9 cellular contexts compared by ENCODE assay signal in genomic region chr19:53131732-53132131, GRCh38. TPM values are rescaled to one million over a fixed set of nuclear protein-coding genes. Genes with fewer than 3 reads are reported as not detected.
DNase-seq lines count a peak whose midpoint lies in the region; ATAC-seq and TF ChIP-seq lines count a peak whose summit lies in the region.
"Had no signal": no experiment of that assay in that cellular context is flagged by ENCODE, and none has a peak within 500 bp of the region (broad histone marks: within the 10 kb centered on the region; RNA-seq: fewer than 3 reads in every experiment).

No MANE protein-coding gene starts in this region.

- H3K9me3 ChIP-seq in mucosa of descending colon (peaks cover 18% of the 10 kb centered on the region), tibial nerve (peaks cover 0 to 26% (median 7%) of the 10 kb centered on the region in 4 donors)

- no peak for TF ChIP-seq CTCF in chondrocyte (IDR thresholded peaks at IDR 0.05)
- no peak for TF ChIP-seq CTCF in mucosa of descending colon (IDR thresholded peaks at IDR 0.05)
- TF ChIP-seq CTCF in tibial nerve (IDR thresholded peaks at IDR 0.05): no peak

- H3K4me1 Mint-ChIP-seq in activated T-cell treated with anti-CD3 and anti-CD28 coated beads, Interleukin-2, amount 50 U/mL, for 72 hours (ENCODE audit: low read depth): peaks cover 24% of the 10 kb centered on the region
- H3K4me1 Mint-ChIP-seq in chondrocyte (ENCODE audit: low read depth): peaks cover 22% of the 10 kb centered on the region

- DNase-seq in activated T-cell treated with anti-CD3 and anti-CD28 coated beads, Interleukin-2, amount 50 U/mL, for 72 hours: no peak
- DNase-seq in activated T-cell treated with anti-CD3 and anti-CD28 coated beads for 4 hours (no peak), chondrocyte (ENCODE audit: low spot score) (no peak), mucosa of descending colon (no peak), tibial nerve (ENCODE audit: low spot score in 2 of 2) (no peak), NCI-H2029 treated with DMSO at 0.1 percent for 48 hours (lab: John Stamatoyannopoulos, UW) (no peak), DMS53 (lab: John Stamatoyannopoulos, UW) (no peak)
- DNase-seq: foreskin melanocyte had no signal

- 30 to 33% methylated on average over 6 of the region's 6 CpGs for whole genome bisulfite sequencing in tibial nerve, 2 donors

- TF ChIP-seq POLR2A in tibial nerve (IDR thresholded peaks at IDR 0.05): no peak

- H3K36me3 ChIP-seq in mucosa of descending colon (ENCODE audit: low read depth): no peaks in the 10 kb centered on the region
- H3K36me3 ChIP-seq in tibial nerve: no peaks in the 10 kb centered on the region

- no peak overlapping the region for H3K27ac Mint-ChIP-seq in activated T-cell treated with anti-CD3 and anti-CD28 coated beads, Interleukin-2, amount 50 U/mL, for 72 hours
- peak overlapping the region; percentile 13 for H3K27ac Mint-ChIP-seq in chondrocyte (ENCODE audit: unreplicated experiment)

- no peaks in the 10 kb centered on the region for H3K27me3 ChIP-seq in tibial nerve

- H3K4me1 ChIP-seq in mucosa of descending colon (ENCODE audit: low read depth) (peaks cover 6% of the 10 kb centered on the region), tibial nerve (peaks cover 0 to 15% (median 0%) of the 10 kb centered on the region in 4 donors)

- H3K9me3 Mint-ChIP-seq in activated T-cell treated with anti-CD3 and anti-CD28 coated beads, Interleukin-2, amount 50 U/mL, for 72 hours: peaks cover 17 to 19% of the 10 kb centered on the region in 2 donors
- H3K9me3 Mint-ChIP-seq in chondrocyte (ENCODE audit: low read depth): peaks cover 15% of the 10 kb centered on the region

- no peak for ATAC-seq in activated T-cell treated with anti-CD3 and anti-CD28 coated beads, Interleukin-2, amount 50 U/mL, for 72 hours (replicated peaks in 1 of 2)
- peak; percentile 14 for ATAC-seq in mucosa of descending colon
- no peak for ATAC-seq in GM18519 (IDR thresholded peaks at IDR 0.05; ENCODE audit: low FRiP score, unreplicated experiment)

- peaks cover 23 to 34% of the 10 kb centered on the region in 2 donors for H3K36me3 Mint-ChIP-seq in activated T-cell treated with anti-CD3 and anti-CD28 coated beads, Interleukin-2, amount 50 U/mL, for 72 hours (ENCODE audit: insufficient read depth in 2 of 2)
- peaks cover 6% of the 10 kb centered on the region for H3K36me3 Mint-ChIP-seq in chondrocyte (ENCODE audit: low read depth)

- no peak overlapping the region for H3K4me3 ChIP-seq in mucosa of descending colon
- H3K4me3 ChIP-seq in tibial nerve: peak overlapping the region in 3 of 4 donors; percentile 54 to 62 (median 61)

- H3K4me3 Mint-ChIP-seq in activated T-cell treated with anti-CD3 and anti-CD28 coated beads, Interleukin-2, amount 50 U/mL, for 72 hours: peak overlapping the region; percentile 48 to 78
- peak overlapping the region; percentile 80 for H3K4me3 Mint-ChIP-seq in chondrocyte (ENCODE audit: unreplicated experiment)

- TF ChIP-seq EP300 in tibial nerve (IDR thresholded peaks at IDR 0.05): no peak

- H3K27ac ChIP-seq in tibial nerve: peak overlapping the region in 1 of 4 donors; percentile 66

- H3K27me3 Mint-ChIP-seq in activated T-cell treated with anti-CD3 and anti-CD28 coated beads, Interleukin-2, amount 50 U/mL, for 72 hours (ENCODE audit: low read depth): peaks cover 11% of the 10 kb centered on the region
- no peaks in the 10 kb centered on the region for H3K27me3 Mint-ChIP-seq in chondrocyte (ENCODE audit: low read depth)

- intact Hi-C loops in mucosa of descending colon (cut with DNase I, micrococcal nuclease): no loop called here

RNA-seq across cellular contexts. Expression of gene ZNF415, which starts 1.0 kb away (rescaled TPM):
- 1 to 10 TPM; 3.4 to 5.2 TPM for total RNA-seq in activated T-cell treated with anti-CD3 and anti-CD28 coated beads, Interleukin-2, amount 50 U/mL, for 72 hours
- total RNA-seq in chondrocyte (6.2 to 10.4 TPM (median 7.3 TPM) in 3 replicates), mucosa of descending colon (10 to 100 TPM in 1 of 3 donors, 1 to 10 TPM in 2; 5.3 to 14.0 (median 6.6) TPM), tibial nerve (1 to 10 TPM; 4.5 to 9.8 (median 5.7) TPM)

RNA-seq across cellular contexts. Expression of gene ZNF347, which starts 27.1 kb away (rescaled TPM):
- total RNA-seq in activated T-cell treated with anti-CD3 and anti-CD28 coated beads, Interleukin-2, amount 50 U/mL, for 72 hours: 1 to 10 TPM; 4.7 to 6.5 TPM
- total RNA-seq in chondrocyte (10.5 to 14.1 TPM (median 11.0 TPM) in 3 replicates), mucosa of descending colon (10 to 100 TPM in 1 of 3 donors, 1 to 10 TPM in 2; 6.9 to 12.9 (median 8.8) TPM), tibial nerve (10 to 100 TPM; 13.1 to 21.9 (median 16.2) TPM)

RNA-seq across cellular contexts. Expression of gene ZNF160, which starts 28.5 kb away (rescaled TPM):
- 10 to 100 TPM; 25.2 to 30.4 TPM for total RNA-seq in activated T-cell treated with anti-CD3 and anti-CD28 coated beads, Interleukin-2, amount 50 U/mL, for 72 hours
- total RNA-seq in chondrocyte: 21.4 to 23.6 TPM (median 22.4 TPM) in 3 replicates
- total RNA-seq in mucosa of descending colon: 10 to 100 TPM; 19.9 to 28.6 (median 28.0) TPM
- total RNA-seq in tibial nerve: 10 to 100 TPM; 38.9 to 65.7 (median 45.4) TPM
